Comparison of ENCODE assay signal across 39 cellular contexts in genomic region chrX:88881536-88881935, GRCh38.
"Had no signal": no experiment of that assay in that cellular context is flagged by ENCODE, and none has a peak within 500 bp of the region (broad histone marks: within the 10 kb centered on the region; RNA-seq: fewer than 3 reads in every experiment).

No MANE protein-coding gene starts in this region.

- H3K27ac Mint-ChIP-seq: activated naive CD4-positive, alpha-beta T cell treated with anti-CD3 and anti-CD28 coated beads for 36 hours; activated naive CD4-positive, alpha-beta T cell treated with anti-CD3 and anti-CD28 coated beads, Interleukin-2, amount 10 ng/mL, durations not matched to agents 7 days and 5 days; activated naive CD4-positive, alpha-beta T cell treated with anti-CD3 and anti-CD28 coated beads, Interleukin-2, amount 50 U/mL, for 24 hours; activated naive CD4-positive, alpha-beta T cell treated with anti-CD3 and anti-CD28 coated beads, Interleukin-2, amount 50 U/mL, for 72 hours; activated naive CD8-positive, alpha-beta T cell; activated naive CD8-positive, alpha-beta T cell treated with anti-CD3 and anti-CD28 coated beads for 36 hours; activated naive CD8-positive, alpha-beta T cell treated with anti-CD3 and anti-CD28 coated beads, Interleukin-2, amount 10 ng/mL, durations not matched to agents 7 days and 5 days; activated naive CD8-positive, alpha-beta T cell treated with anti-CD3 and anti-CD28 coated beads, Interleukin-2, amount 50 U/mL, for 24 hours; activated T-cell treated with anti-CD3 and anti-CD28 coated beads, Interleukin-2, amount 50 U/mL, for 24 hours; activated T-cell treated with anti-CD3 and anti-CD28 coated beads, Interleukin-2, amount 50 U/mL, for 72 hours; activated T-helper 1 cell treated with anti-CD3 and anti-CD28 coated beads, Interleukin-12 subunit alpha, Interleukin-12 subunit beta, Interleukin-2, Interleukin-4 antibody, amounts not matched to agents 30 ng/mL and 10 ng/mL and 1 ng/mL, durations not matched to agents 14 hours and 24 hours and 36 hours; activated T-helper 17 cell treated with anti-CD3 and anti-CD28 coated beads, Interleukin-2, amount 50 U/mL, for 72 hours; activated T-helper 2 cell treated with anti-CD3 and anti-CD28 coated beads, Interferon-gamma antibody, Interleukin-2, Interleukin-4, amounts not matched to agents 10 μg/mL and 5 μg/mL and 100 μg/mL, durations not matched to agents 14 hours and 24 hours and 36 hours; brain had no signal

- H3K36me3 ChIP-seq: adrenal gland, ascending aorta, brain microvascular endothelial cell, breast epithelium, cardiac muscle cell had no signal

- H3K9me3 Mint-ChIP-seq: activated naive CD4-positive, alpha-beta T cell treated with anti-CD3 and anti-CD28 coated beads for 36 hours; activated naive CD4-positive, alpha-beta T cell treated with anti-CD3 and anti-CD28 coated beads, Interleukin-2, amount 10 ng/mL, durations not matched to agents 7 days and 5 days; activated naive CD4-positive, alpha-beta T cell treated with anti-CD3 and anti-CD28 coated beads, Interleukin-2, amount 50 U/mL, for 24 hours; activated naive CD4-positive, alpha-beta T cell treated with anti-CD3 and anti-CD28 coated beads, Interleukin-2, amount 50 U/mL, for 72 hours; activated naive CD8-positive, alpha-beta T cell treated with anti-CD3 and anti-CD28 coated beads for 36 hours; activated naive CD8-positive, alpha-beta T cell treated with anti-CD3 and anti-CD28 coated beads, Interleukin-2, amount 50 U/mL, for 24 hours; activated T-helper 1 cell treated with anti-CD3 and anti-CD28 coated beads, Interleukin-12 subunit alpha, Interleukin-12 subunit beta, Interleukin-2, Interleukin-4 antibody, amounts not matched to agents 30 ng/mL and 10 ng/mL and 1 ng/mL, durations not matched to agents 14 hours and 24 hours and 36 hours; activated T-helper 17 cell treated with anti-CD3 and anti-CD28 coated beads, Interleukin-2, amount 50 U/mL, for 72 hours; central memory CD8-positive, alpha-beta T cell had no signal

- H3K27me3 Mint-ChIP-seq: activated naive CD4-positive, alpha-beta T cell treated with anti-CD3 and anti-CD28 coated beads, Interleukin-2, amount 10 ng/mL, durations not matched to agents 7 days and 5 days; activated naive CD4-positive, alpha-beta T cell treated with anti-CD3 and anti-CD28 coated beads, Interleukin-2, amount 50 U/mL, for 24 hours; activated naive CD8-positive, alpha-beta T cell; activated naive CD8-positive, alpha-beta T cell treated with anti-CD3 and anti-CD28 coated beads for 36 hours; activated naive CD8-positive, alpha-beta T cell treated with anti-CD3 and anti-CD28 coated beads, Interleukin-2, amount 10 ng/mL, durations not matched to agents 7 days and 5 days; activated naive CD8-positive, alpha-beta T cell treated with anti-CD3 and anti-CD28 coated beads, Interleukin-2, amount 50 U/mL, for 24 hours; activated T-cell treated with anti-CD3 and anti-CD28 coated beads, Interleukin-2, amount 50 U/mL, for 24 hours; activated T-helper 17 cell treated with anti-CD3 and anti-CD28 coated beads, Interleukin-2, amount 50 U/mL, for 72 hours; central memory CD8-positive, alpha-beta T cell had no signal

- H3K4me1 Mint-ChIP-seq: activated naive CD4-positive, alpha-beta T cell treated with anti-CD3 and anti-CD28 coated beads, Interleukin-2, amount 10 ng/mL, durations not matched to agents 7 days and 5 days; activated naive CD4-positive, alpha-beta T cell treated with anti-CD3 and anti-CD28 coated beads, Interleukin-2, amount 50 U/mL, for 24 hours; activated naive CD8-positive, alpha-beta T cell treated with anti-CD3 and anti-CD28 coated beads for 36 hours; activated naive CD8-positive, alpha-beta T cell treated with anti-CD3 and anti-CD28 coated beads, Interleukin-2, amount 10 ng/mL, durations not matched to agents 7 days and 5 days; activated naive CD8-positive, alpha-beta T cell treated with anti-CD3 and anti-CD28 coated beads, Interleukin-2, amount 50 U/mL, for 24 hours; activated T-helper 17 cell treated with anti-CD3 and anti-CD28 coated beads, Interleukin-2, amount 50 U/mL, for 72 hours; brain; central memory CD8-positive, alpha-beta T cell had no signal

- H3K27me3 ChIP-seq: adrenal gland, ascending aorta, body of pancreas, brain microvascular endothelial cell, cardiac muscle cell had no signal

- H3K4me1 ChIP-seq: adrenal gland, ascending aorta, body of pancreas, breast epithelium had no signal

- H3K4me3 ChIP-seq: adrenal gland, ascending aorta, body of pancreas, breast epithelium, cardiac muscle cell had no signal

- H3K9me3 ChIP-seq: adrenal gland, body of pancreas, breast epithelium had no signal

- ATAC-seq: activated naive CD4-positive, alpha-beta T cell treated with anti-CD3 and anti-CD28 coated beads, Interleukin-2, amount 50 U/mL, for 72 hours; activated naive CD8-positive, alpha-beta T cell treated with anti-CD3 and anti-CD28 coated beads, Interleukin-2, amount 50 U/mL, for 24 hours; activated T-cell treated with anti-CD3 and anti-CD28 coated beads, Interleukin-2, amount 50 U/mL, for 4 hours; activated T-cell treated with anti-CD3 and anti-CD28 coated beads, Interleukin-2, amount 50 U/mL, for 72 hours; activated T-helper 17 cell treated with anti-CD3 and anti-CD28 coated beads, Interleukin-2, amount 50 U/mL, for 72 hours; body of pancreas had no signal

- H3K27ac ChIP-seq: adrenal gland, ascending aorta, body of pancreas, brain microvascular endothelial cell, breast epithelium, cardiac muscle cell had no signal

- H3K4me3 Mint-ChIP-seq: activated naive CD4-positive, alpha-beta T cell treated with anti-CD3 and anti-CD28 coated beads for 36 hours; activated naive CD4-positive, alpha-beta T cell treated with anti-CD3 and anti-CD28 coated beads, Interleukin-2, amount 10 ng/mL, durations not matched to agents 7 days and 5 days; activated naive CD4-positive, alpha-beta T cell treated with anti-CD3 and anti-CD28 coated beads, Interleukin-2, amount 50 U/mL, for 24 hours; activated naive CD8-positive, alpha-beta T cell; activated naive CD8-positive, alpha-beta T cell treated with anti-CD3 and anti-CD28 coated beads for 36 hours; activated naive CD8-positive, alpha-beta T cell treated with anti-CD3 and anti-CD28 coated beads, Interleukin-2, amount 10 ng/mL, durations not matched to agents 7 days and 5 days; activated naive CD8-positive, alpha-beta T cell treated with anti-CD3 and anti-CD28 coated beads, Interleukin-2, amount 50 U/mL, for 24 hours; activated T-cell treated with anti-CD3 and anti-CD28 coated beads, Interleukin-2, amount 50 U/mL, for 24 hours; activated T-cell treated with anti-CD3 and anti-CD28 coated beads, Interleukin-2, amount 50 U/mL, for 4 hours; activated T-cell treated with anti-CD3 and anti-CD28 coated beads, Interleukin-2, amount 50 U/mL, for 72 hours; activated T-helper 1 cell treated with anti-CD3 and anti-CD28 coated beads, Interleukin-12 subunit alpha, Interleukin-12 subunit beta, Interleukin-2, Interleukin-4 antibody, amounts not matched to agents 30 ng/mL and 10 ng/mL and 1 ng/mL, durations not matched to agents 14 hours and 24 hours and 36 hours; activated T-helper 17 cell treated with anti-CD3 and anti-CD28 coated beads, Interleukin-2, amount 50 U/mL, for 72 hours; brain; central memory CD8-positive, alpha-beta T cell had no signal

- H3K36me3 Mint-ChIP-seq: activated naive CD4-positive, alpha-beta T cell treated with anti-CD3 and anti-CD28 coated beads, Interleukin-2, amount 10 ng/mL, durations not matched to agents 7 days and 5 days; activated naive CD4-positive, alpha-beta T cell treated with anti-CD3 and anti-CD28 coated beads, Interleukin-2, amount 50 U/mL, for 24 hours; activated naive CD4-positive, alpha-beta T cell treated with anti-CD3 and anti-CD28 coated beads, Interleukin-2, amount 50 U/mL, for 72 hours; activated naive CD8-positive, alpha-beta T cell; activated naive CD8-positive, alpha-beta T cell treated with anti-CD3 and anti-CD28 coated beads for 36 hours; activated naive CD8-positive, alpha-beta T cell treated with anti-CD3 and anti-CD28 coated beads, Interleukin-2, amount 10 ng/mL, durations not matched to agents 7 days and 5 days; brain had no signal

- FAIRE-seq: bronchial epithelial cell had no signal

- DNase-seq: activated effector memory CD4-positive, alpha-beta T cell treated with anti-CD3 and anti-CD28 coated beads, Interleukin-2, amount 50 U/mL, for 16 hours; activated effector memory CD4-positive, alpha-beta T cell treated with Interleukin-2 at 50 U/mL for 16 hours; activated gamma-delta T cell; activated gamma-delta T cell treated with Interleukin-2 at 50 U/mL for 16 hours; activated naive CD4-positive, alpha-beta T cell; activated naive CD4-positive, alpha-beta T cell treated with anti-CD3 and anti-CD28 coated beads for 36 hours; activated naive CD4-positive, alpha-beta T cell treated with anti-CD3 and anti-CD28 coated beads, Interleukin-2, amount 10 ng/mL, durations not matched to agents 7 days and 5 days; activated naive CD4-positive, alpha-beta T cell treated with anti-CD3 and anti-CD28 coated beads, Interleukin-2, amount 50 U/mL, for 16 hours; activated naive CD4-positive, alpha-beta T cell treated with Interleukin-2 at 50 U/mL for 16 hours; activated naive CD8-positive, alpha-beta T cell treated with anti-CD3 and anti-CD28 coated beads for 36 hours; activated naive CD8-positive, alpha-beta T cell treated with anti-CD3 and anti-CD28 coated beads, Interleukin-2, amount 10 ng/mL, durations not matched to agents 7 days and 5 days; activated naive CD8-positive, alpha-beta T cell treated with anti-CD3 and anti-CD28 coated beads, Interleukin-2, amount 50 U/mL, for 24 hours; activated T-cell treated with anti-CD3 and anti-CD28 coated beads, Interleukin-2, amount 50 U/mL, for 1 hour; activated T-cell treated with anti-CD3 and anti-CD28 coated beads, Interleukin-2, amount 50 U/mL, for 24 hours; activated T-cell treated with anti-CD3 and anti-CD28 coated beads, Interleukin-2, amount 50 U/mL, for 4 hours; activated T-cell treated with anti-CD3 and anti-CD28 coated beads, Interleukin-2, amount 50 U/mL, for 48 hours; activated T-cell treated with anti-CD3 and anti-CD28 coated beads, Interleukin-2, amount 50 U/mL, for 72 hours; adrenal gland; amniotic stem cell; amygdala; anterior cingulate cortex; aorta; body of pancreas; brain microvascular endothelial cell; caudate nucleus; central memory CD4-positive, alpha-beta T cell; cerebellar nuclear complex had no signal
